Comparison of ENCODE assay signal across 37 cellular contexts in genomic region chr16:35197656-35198055, GRCh38.
"Had no signal": no experiment of that assay in that cellular context is flagged by ENCODE, and none has a peak within 500 bp of the region (broad histone marks: within the 10 kb centered on the region; RNA-seq: fewer than 3 reads in every experiment).

No MANE protein-coding gene starts in this region.

- H3K27ac ChIP-seq: adrenal gland, body of pancreas, brain microvascular endothelial cell, breast epithelium, VCaP had no signal

- H3K27me3 Mint-ChIP-seq: activated B cell treated with CpG ODN at 0.5 μM for 24 hours; activated CD4-positive, alpha-beta memory T cell treated with anti-CD3 and anti-CD28 coated beads for 36 hours; activated CD4-positive, alpha-beta T cell treated with anti-CD3 and anti-CD28 coated beads, Interleukin-2, amount 10 ng/mL, durations not matched to agents 24 days and 14 days; activated CD8-positive, alpha-beta T cell treated with anti-CD3 and anti-CD28 coated beads for 36 hours; activated naive CD8-positive, alpha-beta T cell treated with anti-CD3 and anti-CD28 coated beads for 36 hours; activated T-helper 17 cell treated with anti-CD3 and anti-CD28 coated beads, Interleukin-2, amount 50 U/mL, for 72 hours; central memory CD8-positive, alpha-beta T cell had no signal

- H3K4me1 Mint-ChIP-seq: activated B cell treated with CpG ODN at 0.5 μM for 24 hours; activated CD4-positive, alpha-beta T cell treated with anti-CD3 and anti-CD28 coated beads, Interleukin-2, amount 10 ng/mL, durations not matched to agents 24 days and 14 days; activated naive CD8-positive, alpha-beta T cell treated with anti-CD3 and anti-CD28 coated beads for 36 hours; activated T-helper 17 cell treated with anti-CD3 and anti-CD28 coated beads, Interleukin-2, amount 50 U/mL, for 72 hours; central memory CD8-positive, alpha-beta T cell had no signal

- H3K36me3 ChIP-seq: adrenal gland, brain microvascular endothelial cell, breast epithelium had no signal

- H3K27ac Mint-ChIP-seq: activated B cell treated with CpG ODN at 0.5 μM for 24 hours; activated CD4-positive, alpha-beta memory T cell treated with anti-CD3 and anti-CD28 coated beads for 36 hours; activated CD4-positive, alpha-beta T cell treated with anti-CD3 and anti-CD28 coated beads, Interleukin-2, amount 10 ng/mL, durations not matched to agents 24 days and 14 days; activated CD8-positive, alpha-beta T cell treated with anti-CD3 and anti-CD28 coated beads for 36 hours; activated naive CD4-positive, alpha-beta T cell treated with anti-CD3 and anti-CD28 coated beads for 36 hours; activated naive CD4-positive, alpha-beta T cell treated with anti-CD3 and anti-CD28 coated beads, Interleukin-2, amount 50 U/mL, for 72 hours; activated naive CD8-positive, alpha-beta T cell treated with anti-CD3 and anti-CD28 coated beads for 36 hours; activated T-cell treated with anti-CD3 and anti-CD28 coated beads, Interleukin-2, amount 50 U/mL, for 72 hours; activated T-helper 1 cell treated with anti-CD3 and anti-CD28 coated beads, Interleukin-12 subunit alpha, Interleukin-12 subunit beta, Interleukin-2, Interleukin-4 antibody, amounts not matched to agents 30 ng/mL and 10 ng/mL and 1 ng/mL, durations not matched to agents 14 hours and 24 hours and 36 hours; activated T-helper 17 cell treated with anti-CD3 and anti-CD28 coated beads, Interleukin-2, amount 50 U/mL, for 72 hours; T-helper 1 cell treated with Interleukin-12 subunit alpha and Interleukin-12 subunit beta and Interleukin-4 antibody, amounts not matched to agents 30 μg/mL and 1 μg/mL, for 36 hours; T-helper 2 cell treated with Interferon-gamma antibody and Interleukin-4, amounts not matched to agents 5 μg/mL and 100 μg/mL, for 36 hours had no signal

- H3K4me1 ChIP-seq: adrenal gland, body of pancreas, breast epithelium had no signal

- H3K9me3 ChIP-seq: adrenal gland, body of pancreas had no signal

- H3K36me3 Mint-ChIP-seq: activated CD4-positive, alpha-beta memory T cell treated with anti-CD3 and anti-CD28 coated beads for 36 hours; activated naive CD8-positive, alpha-beta T cell treated with anti-CD3 and anti-CD28 coated beads for 36 hours had no signal

- H3K4me3 Mint-ChIP-seq: activated B cell treated with CpG ODN at 0.5 μM for 24 hours; activated CD4-positive, alpha-beta memory T cell treated with anti-CD3 and anti-CD28 coated beads for 36 hours; activated CD4-positive, alpha-beta T cell treated with anti-CD3 and anti-CD28 coated beads, Interleukin-2, amount 10 ng/mL, durations not matched to agents 24 days and 14 days; activated CD8-positive, alpha-beta T cell treated with anti-CD3 and anti-CD28 coated beads for 36 hours; activated naive CD4-positive, alpha-beta T cell treated with anti-CD3 and anti-CD28 coated beads for 36 hours; activated naive CD8-positive, alpha-beta T cell treated with anti-CD3 and anti-CD28 coated beads for 36 hours; activated T-cell treated with anti-CD3 and anti-CD28 coated beads, Interleukin-2, amount 50 U/mL, for 4 hours; activated T-cell treated with anti-CD3 and anti-CD28 coated beads, Interleukin-2, amount 50 U/mL, for 72 hours; activated T-helper 1 cell treated with anti-CD3 and anti-CD28 coated beads, Interleukin-12 subunit alpha, Interleukin-12 subunit beta, Interleukin-2, Interleukin-4 antibody, amounts not matched to agents 30 ng/mL and 10 ng/mL and 1 ng/mL, durations not matched to agents 14 hours and 24 hours and 36 hours; activated T-helper 17 cell treated with anti-CD3 and anti-CD28 coated beads, Interleukin-2, amount 50 U/mL, for 72 hours; central memory CD8-positive, alpha-beta T cell; T-helper 1 cell treated with Interleukin-12 subunit alpha and Interleukin-12 subunit beta and Interleukin-4 antibody, amounts not matched to agents 30 μg/mL and 1 μg/mL, for 36 hours; T-helper 2 cell treated with Interferon-gamma antibody and Interleukin-4, amounts not matched to agents 5 μg/mL and 100 μg/mL, for 36 hours had no signal

- ATAC-seq: activated CD8-positive, alpha-beta T cell treated with anti-CD3 and anti-CD28 coated beads for 36 hours; activated naive CD4-positive, alpha-beta T cell treated with anti-CD3 and anti-CD28 coated beads, Interleukin-2, amount 50 U/mL, for 72 hours; activated T-cell treated with anti-CD3 and anti-CD28 coated beads, Interleukin-2, amount 50 U/mL, for 4 hours; activated T-cell treated with anti-CD3 and anti-CD28 coated beads, Interleukin-2, amount 50 U/mL, for 72 hours; activated T-helper 17 cell treated with anti-CD3 and anti-CD28 coated beads, Interleukin-2, amount 50 U/mL, for 72 hours; body of pancreas had no signal

- H3K27me3 ChIP-seq: adrenal gland, body of pancreas, brain microvascular endothelial cell, breast epithelium had no signal

- H3K4me3 ChIP-seq: adrenal gland, body of pancreas, breast epithelium had no signal

- DNase-seq: activated B cell treated with CpG ODN at 0.5 μM for 24 hours; activated CD4-positive, alpha-beta memory T cell treated with anti-CD3 and anti-CD28 coated beads for 36 hours; activated CD4-positive, alpha-beta T cell treated with anti-CD3 and anti-CD28 coated beads for 4 hours; activated CD4-positive, alpha-beta T cell treated with anti-CD3 and anti-CD28 coated beads, Interleukin-2, amount 10 ng/mL, durations not matched to agents 24 days and 14 days; activated CD4-positive, alpha-beta T cell treated with anti-CD3 and anti-CD28 coated beads, Interleukin-2, amount 50 U/mL, for 1 hour; activated CD4-positive, alpha-beta T cell treated with anti-CD3 and anti-CD28 coated beads, Interleukin-2, amount 50 U/mL, for 4 hours; activated CD4-positive, CD25-positive, alpha-beta regulatory T cell treated with anti-CD3 and anti-CD28 coated beads, Interleukin-2, amount 50 U/mL, for 72 hours; activated CD8-positive, alpha-beta memory T cell treated with anti-CD3 and anti-CD28 coated beads, Interleukin-2, amount 50 U/mL, for 4 hours; activated CD8-positive, alpha-beta T cell treated with anti-CD3 and anti-CD28 coated beads for 36 hours; activated effector memory CD4-positive, alpha-beta T cell treated with anti-CD3 and anti-CD28 coated beads, Interleukin-2, amount 50 U/mL, for 16 hours; activated gamma-delta T cell treated with Interleukin-2 at 50 U/mL for 16 hours; activated naive CD4-positive, alpha-beta T cell; activated naive CD4-positive, alpha-beta T cell treated with anti-CD3 and anti-CD28 coated beads for 36 hours; activated naive CD4-positive, alpha-beta T cell treated with anti-CD3 and anti-CD28 coated beads, Interleukin-2, amount 50 U/mL, for 16 hours; activated naive CD8-positive, alpha-beta T cell treated with anti-CD3 and anti-CD28 coated beads for 36 hours; activated T-cell treated with anti-CD3 and anti-CD28 coated beads for 4 hours; activated T-cell treated with anti-CD3 and anti-CD28 coated beads, Interleukin-2, amount 50 U/mL, for 1 hour; activated T-cell treated with anti-CD3 and anti-CD28 coated beads, Interleukin-2, amount 50 U/mL, for 4 hours; activated T-cell treated with anti-CD3 and anti-CD28 coated beads, Interleukin-2, amount 50 U/mL, for 72 hours; adrenal gland; amniotic stem cell; aorta; body of pancreas; brain microvascular endothelial cell; caudate nucleus; SW 1271; T-helper 1 cell; T-helper 2 cell; T-helper 9 cell had no signal
